Comparison of ENCODE assay signal across 22 cellular contexts in the genomic region with DNA sequence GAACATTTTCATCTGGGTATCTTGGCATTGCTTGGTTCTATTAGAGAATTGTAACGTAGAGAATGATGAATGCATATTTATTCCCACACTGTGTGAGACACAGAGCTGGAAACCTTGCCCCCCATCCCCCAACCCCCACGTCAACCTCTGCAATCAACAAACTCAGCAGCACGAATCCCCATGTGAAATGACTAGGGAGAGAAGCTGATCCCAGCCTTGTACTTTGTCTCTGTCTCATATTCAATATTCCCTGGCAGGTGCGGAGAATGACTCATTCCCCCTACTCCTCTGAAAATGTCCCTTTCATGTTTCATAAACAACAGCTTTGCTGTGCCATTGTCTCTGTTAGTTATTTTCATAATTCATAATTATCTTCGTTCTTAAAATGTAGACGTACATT.
DNase-seq lines count a peak whose midpoint lies in the region; ATAC-seq, FAIRE-seq and TF ChIP-seq lines count a peak whose summit lies in the region.
"Had no signal": no experiment of that assay in that cellular context is flagged by ENCODE, and none has a peak within 500 bp of the region (broad histone marks: within the 10 kb centered on the region; RNA-seq: fewer than 3 reads in every experiment).

No MANE protein-coding gene starts in this region.

- TF ChIP-seq POLR2A in gastroesophageal sphincter (IDR thresholded peaks at IDR 0.05) = no peak

- no CpG with 5 or more reads among the region's 6 CpGs for WGBS in mesendoderm (ENCODE audit: extremely low coverage, insufficient coverage, low lambda C conversion rate)
- 27 to 37% methylated on average over 5 to 6 of the region's 6 CpGs for WGBS in gastroesophageal sphincter (ENCODE audit: low coverage in 1 of 2), 2 donors
- 33 to 49% (median 33%) methylated on average over 6 of the region's 6 CpGs for WGBS in small intestine, 3 donors

- H3K4me1 ChIP-seq in HUES6 (ENCODE audit: control insufficient read depth, insufficient read depth, low read length) (peaks cover 6% of the 10 kb centered on the region), mesendoderm (ENCODE audit: control insufficient read depth, low read depth, low read length) (no peaks in the 10 kb centered on the region), gastroesophageal sphincter (no peaks in the 10 kb centered on the region), small intestine (ENCODE audit: control insufficient read depth in 2 of 2, insufficient read depth in 1 of 2, low read depth in 1 of 2, low read length in 1 of 2) (no peaks in the 10 kb centered on the region)
- H3K4me1 ChIP-seq: Caco-2, HAP-1 had no signal

- no peak for TF ChIP-seq CTCF in gastroesophageal sphincter (IDR thresholded peaks at IDR 0.05)
- no peak for TF ChIP-seq CTCF in mesothelial cell of epicardium (IDR thresholded peaks at IDR 0.05; ENCODE audit: unreplicated experiment)

- H3K18ac ChIP-seq in mesendoderm (ENCODE audit: low read length) = no peak overlapping the region

- no peak overlapping the region for H3K4me3 ChIP-seq in HUES6 (ENCODE audit: low read depth, low read length)
- H3K4me3 ChIP-seq in mesendoderm (ENCODE audit: low read length) = no peak overlapping the region
- no peak overlapping the region for H3K4me3 ChIP-seq in gastroesophageal sphincter
- H3K4me3 ChIP-seq in small intestine (ENCODE audit: low read depth in 1 of 2, low read length in 2 of 2) = no peak overlapping the region
- H3K4me3 ChIP-seq: HAP-1 had no signal

- no peak overlapping the region for H3K4ac ChIP-seq in mesendoderm (ENCODE audit: low read depth, low read length)

- H3K9ac ChIP-seq in HUES6 (ENCODE audit: low read length) = no peak overlapping the region
- H3K9ac ChIP-seq in mesendoderm (ENCODE audit: low read length) = no peak overlapping the region

- H3K23ac ChIP-seq in mesendoderm (ENCODE audit: low read length) = no peak overlapping the region

- no peak overlapping the region for H2AK5ac ChIP-seq in mesendoderm (ENCODE audit: low read length)

- H3K9me3 Mint-ChIP-seq in mesothelial cell of epicardium = peaks cover 8% of the 10 kb centered on the region

- H3K36me3 ChIP-seq in HUES6 (ENCODE audit: control insufficient read depth, insufficient read depth, low read length) (no peaks in the 10 kb centered on the region), mesendoderm (ENCODE audit: control insufficient read depth, insufficient read depth, low read length) (no peaks in the 10 kb centered on the region), gastroesophageal sphincter (no peaks in the 10 kb centered on the region), small intestine (ENCODE audit: control insufficient read depth in 2 of 2, insufficient read depth in 2 of 2, low read length in 2 of 2) (no peaks in the 10 kb centered on the region)
- H3K36me3 ChIP-seq: HAP-1 had no signal

- ATAC-seq in gastroesophageal sphincter = no peak
- ATAC-seq: Right ventricle myocardium inferior had no signal

- H3K27ac ChIP-seq in HUES6 (ENCODE audit: low read depth, low read length) = peak overlapping the region; percentile 13; the same call in 1 of the 2 replicates
- H3K27ac ChIP-seq in mesendoderm (ENCODE audit: low read depth, low read length) = no peak overlapping the region
- no peak overlapping the region for H3K27ac ChIP-seq in gastroesophageal sphincter
- H3K27ac ChIP-seq in small intestine (ENCODE audit: low read depth in 1 of 2, low read length in 1 of 2) = no peak overlapping the region
- H3K27ac ChIP-seq: 22Rv1 had no signal

- no peak overlapping the region for H3K27ac Mint-ChIP-seq in mesothelial cell of epicardium
- H3K27ac Mint-ChIP-seq: B cell; T-helper 2 cell treated with Interferon-gamma antibody and Interleukin-4, amounts not matched to agents 5 μg/mL and 100 μg/mL, for 36 hours had no signal

- H3K56ac ChIP-seq in mesendoderm (ENCODE audit: low read length) = no peak overlapping the region

- H3K4me3 Mint-ChIP-seq in mesothelial cell of epicardium = no peak overlapping the region
- H3K4me3 Mint-ChIP-seq: B cell; T-helper 2 cell treated with Interferon-gamma antibody and Interleukin-4, amounts not matched to agents 5 μg/mL and 100 μg/mL, for 36 hours had no signal

- no peaks in the 10 kb centered on the region for H3K79me2 ChIP-seq in mesendoderm (ENCODE audit: control insufficient read depth, insufficient read depth, low read length)

- no peaks in the 10 kb centered on the region for H3K79me1 ChIP-seq in mesendoderm (ENCODE audit: low read length)

- H3K36me3 Mint-ChIP-seq in mesothelial cell of epicardium = no peaks in the 10 kb centered on the region

- H3K9me3 ChIP-seq in HUES6 (ENCODE audit: control insufficient read depth, insufficient read depth, low read depth, low read length) (peaks cover 13% of the 10 kb centered on the region), gastroesophageal sphincter (no peaks in the 10 kb centered on the region), small intestine (ENCODE audit: control insufficient read depth, low read depth) (no peaks in the 10 kb centered on the region)
- H3K9me3 ChIP-seq: Caco-2, HAP-1 had no signal

- no peaks in the 10 kb centered on the region for H3K27me3 ChIP-seq in HUES6 (ENCODE audit: control insufficient read depth, insufficient read depth, low read length)
- H3K27me3 ChIP-seq in mesendoderm (ENCODE audit: insufficient read depth, low read length, poor library complexity) = no peaks in the 10 kb centered on the region
- no peaks in the 10 kb centered on the region for H3K27me3 ChIP-seq in gastroesophageal sphincter
- no peaks in the 10 kb centered on the region for H3K27me3 ChIP-seq in small intestine (ENCODE audit: control insufficient read depth in 2 of 2, insufficient read depth in 2 of 2, low read length in 2 of 2)

- DNase-seq in DMS79 treated with DMSO at 0.1 percent for 48 hours (lab: John Stamatoyannopoulos, UW) (peak; percentile 12), DMS79 (lab: John Stamatoyannopoulos, UW) (no peak), NCI-H2171 treated with DMSO at 0.1 percent for 48 hours (lab: John Stamatoyannopoulos, UW) (peak; percentile 60), mesendoderm (peak; percentile 10), mesothelial cell of epicardium (ENCODE audit: low spot score in 2 of 2, unreplicated experiment in 2 of 2) (no peak), small intestine (no peak)
- DNase-seq: Caco-2, DMS153, EL, IMR-90, NCI-H446 treated with DMSO at 0.1 percent for 48 hours, NCI-H774 had no signal

- no peak overlapping the region for H2BK15ac ChIP-seq in mesendoderm (replicated peaks; ENCODE audit: low read depth)

- H3K4me1 Mint-ChIP-seq in mesothelial cell of epicardium = peaks cover 9% of the 10 kb centered on the region

- no peak overlapping the region for H3K4me2 ChIP-seq in mesendoderm (ENCODE audit: low read length)

- peaks cover 9% of the 10 kb centered on the region for H3K27me3 Mint-ChIP-seq in mesothelial cell of epicardium (ENCODE audit: low read depth)
- H3K27me3 Mint-ChIP-seq: B cell had no signal

- no peak overlapping the region for H4K8ac ChIP-seq in mesendoderm (ENCODE audit: low read depth, low read length)

- no peak for FAIRE-seq in small intestine (lab: Jason Lieb, UNC)
- FAIRE-seq: GM12891, GM18507, RCC 7860 had no signal

- TF ChIP-seq EP300 in gastroesophageal sphincter (IDR thresholded peaks at IDR 0.05) = no peak

- no peak overlapping the region for H2BK5ac ChIP-seq in mesendoderm (ENCODE audit: low read length)

- no peak overlapping the region for H4K5ac ChIP-seq in mesendoderm (ENCODE audit: low read length)

- no peak overlapping the region for H2BK120ac ChIP-seq in mesendoderm (ENCODE audit: low read depth, low read length)

Comparison
In these comparisons a context has a peak if more than half of its experiments do, and no peak if none do; other contexts are left out.
1. DNase-seq: peak in DMS79 treated with DMSO at 0.1 percent for 48 hours (single experiment), NCI-H2171 treated with DMSO at 0.1 percent for 48 hours (single experiment) and mesendoderm (single experiment); none in DMS79 (single experiment), mesothelial cell of epicardium (0 of 2) and small intestine (single experiment).